24 cellular contexts compared by ENCODE assay signal in the genomic region with DNA sequence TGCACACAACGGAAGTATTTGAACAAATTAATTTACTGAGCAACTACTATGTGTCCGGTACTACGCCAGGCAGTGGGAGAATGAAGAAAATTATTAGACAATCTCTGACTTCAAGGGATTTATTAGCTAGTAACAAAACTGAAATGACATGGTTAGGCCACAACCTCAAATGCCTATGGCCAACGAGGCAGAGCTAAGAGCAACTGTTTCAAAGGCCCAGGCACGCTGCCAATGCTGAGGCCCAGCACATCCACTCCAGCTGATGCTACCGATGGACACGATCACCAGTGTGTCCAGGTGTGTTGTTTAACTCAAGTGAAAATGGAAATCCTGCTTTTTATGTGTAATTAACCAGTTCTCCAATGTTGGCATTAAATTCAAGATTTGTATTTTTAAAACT.
"Had no signal": no experiment of that assay in that cellular context is flagged by ENCODE, and none has a peak within 500 bp of the region (broad histone marks: within the 10 kb centered on the region; RNA-seq: fewer than 3 reads in every experiment).

No MANE protein-coding gene starts in this region.

- DNase-seq: heart left ventricle; hypothalamus; islet precursor cell; left colon; left lung; lower lobe of right lung; mammary epithelial cell; mesendoderm; naive thymus-derived CD4-positive, alpha-beta T cell; ovary; retina; right cardiac atrium; sigmoid colon; small intestine; spleen; stimulated activated CD4-positive, alpha-beta T cell treated with anti-CD3 and anti-CD28 coated beads, Interleukin-4, amount 100 ng/mL, for 24 hours; stimulated activated naive CD4-positive, alpha-beta T cell treated with Interleukin-2 at 50 U/mL for 16 hours; stimulated activated naive CD8-positive, alpha-beta T cell treated with anti-CD3 and anti-CD28 coated beads, Interleukin-15, amount 100 ng/mL, for 72 hours; substantia nigra; transverse colon; upper lobe of left lung had no signal

- H3K36me3 ChIP-seq: heart left ventricle, left lung, lower lobe of right lung, ovary, sigmoid colon, spleen, transverse colon, upper lobe of left lung, vagina had no signal

- H3K9me3 ChIP-seq: heart left ventricle, lower lobe of right lung, ovary, sigmoid colon, spleen, transverse colon, upper lobe of left lung, vagina had no signal

- H3K4me1 ChIP-seq: heart left ventricle, left lung, lower lobe of right lung, sigmoid colon, spleen, transverse colon, upper lobe of left lung, vagina had no signal

- H3K4me3 ChIP-seq: heart left ventricle, left lung, lower lobe of right lung, ovary, sigmoid colon, spleen, transverse colon, upper lobe of left lung, vagina had no signal

- H3K27me3 ChIP-seq: heart left ventricle, left lung, ovary, sigmoid colon, spleen, transverse colon, upper lobe of left lung, vagina had no signal

- H3K27ac ChIP-seq: heart left ventricle, left lung, lower lobe of right lung, ovary, sigmoid colon, spleen, transverse colon, upper lobe of left lung, vagina had no signal

- ATAC-seq: heart left ventricle; left colon; left lung; lower lobe of right lung; naive thymus-derived CD4-positive, alpha-beta T cell; natural killer cell treated with Interleukin-12 subunit alpha and Interleukin-12 subunit beta and Interleukin-15 and Interleukin-18, amount 100 ng/mL, for 72 hours; right cardiac atrium; stimulated activated effector memory CD8-positive, alpha-beta T cell treated with anti-CD3 and anti-CD28 coated beads, Interleukin-12 subunit alpha, Interleukin-12 subunit beta, amount 100 ng/mL, for 72 hours; stimulated activated naive CD8-positive, alpha-beta T cell treated with anti-CD3 and anti-CD28 coated beads, Interleukin-15, amount 100 ng/mL, for 72 hours had no signal
